In genomic region chr1:92481598-92482403, GRCh38 we compare ENCODE assay signal across 8 cellular contexts. TPM values are rescaled to one million over a fixed set of nuclear protein-coding genes. Genes with fewer than 3 reads are reported as not detected.
DNase-seq lines count a peak whose midpoint lies in the region; ATAC-seq and TF ChIP-seq lines count a peak whose summit lies in the region.

No MANE protein-coding gene starts in this region.

- peak overlapping the region; percentile 89 for H3K27ac Mint-ChIP-seq in activated T-helper 2 cell treated with anti-CD3 and anti-CD28 coated beads, Interferon-gamma antibody, Interleukin-2, Interleukin-4, amounts not matched to agents 10 μg/mL and 5 μg/mL and 100 μg/mL, durations not matched to agents 14 hours and 24 hours and 36 hours
- H3K27ac Mint-ChIP-seq in stimulated activated memory B cell treated with anti-CD40 and anti-IgM and Interleukin-4, amounts not matched to agents 10 μg/mL and 1 μg/mL and 100 μg/mL, for 72 hours = peak overlapping the region; percentile 92

- H3K36me3 ChIP-seq in SK-N-SH (replicated peaks in 1 of 2; ENCODE audit: control insufficient read depth in 1 of 2, insufficient read depth in 2 of 2, low read length in 1 of 2) (no peaks in the 10 kb centered on the region), iPS-18a (ENCODE audit: control insufficient read depth, low read depth, low read length) (no peaks in the 10 kb centered on the region)

- DNase-seq in SK-N-SH = peak; percentile 41
- peak; percentile 12 for DNase-seq in activated T-helper 2 cell treated with anti-CD3 and anti-CD28 coated beads, Interferon-gamma antibody, Interleukin-2, Interleukin-4, amounts not matched to agents 10 μg/mL and 5 μg/mL and 100 μg/mL, durations not matched to agents 14 hours and 24 hours and 36 hours (ENCODE audit: low spot score)
- no peak for DNase-seq in substantia nigra (lab: John Stamatoyannopoulos, UW)
- DNase-seq in nucleus accumbens (lab: John Stamatoyannopoulos, UW) = no peak
- DNase-seq in NAMALWA (ENCODE audit: low spot score) = no peak

- H3K79me2 ChIP-seq in SK-N-SH (ENCODE audit: insufficient read depth) = no peaks in the 10 kb centered on the region

- H3K4me3 Mint-ChIP-seq in activated T-helper 2 cell treated with anti-CD3 and anti-CD28 coated beads, Interferon-gamma antibody, Interleukin-2, Interleukin-4, amounts not matched to agents 10 μg/mL and 5 μg/mL and 100 μg/mL, durations not matched to agents 14 hours and 24 hours and 36 hours (ENCODE audit: low read depth) = peak overlapping the region; percentile 99
- H3K4me3 Mint-ChIP-seq in stimulated activated memory B cell treated with anti-CD40 and anti-IgM and Interleukin-4, amounts not matched to agents 10 μg/mL and 1 μg/mL and 100 μg/mL, for 72 hours = peak overlapping the region; percentile 89

- H3K9me2 ChIP-seq in SK-N-SH = no peaks in the 10 kb centered on the region

- TF ChIP-seq RAD21 in SK-N-SH (IDR thresholded peaks at IDR 0.05; ENCODE audit: low read length) = no peak

- H3K4me1 Mint-ChIP-seq in activated T-helper 2 cell treated with anti-CD3 and anti-CD28 coated beads, Interferon-gamma antibody, Interleukin-2, Interleukin-4, amounts not matched to agents 10 μg/mL and 5 μg/mL and 100 μg/mL, durations not matched to agents 14 hours and 24 hours and 36 hours (ENCODE audit: low read depth) = peaks cover 43% of the 10 kb centered on the region
- H3K4me1 Mint-ChIP-seq in stimulated activated memory B cell treated with anti-CD40 and anti-IgM and Interleukin-4, amounts not matched to agents 10 μg/mL and 1 μg/mL and 100 μg/mL, for 72 hours = peaks cover 50% of the 10 kb centered on the region

- H3K9me3 ChIP-seq in SK-N-SH (no peaks in the 10 kb centered on the region), iPS-18a (ENCODE audit: control insufficient read depth, low read depth, low read length) (no peaks in the 10 kb centered on the region)

- TF ChIP-seq EP300 in SK-N-SH (IDR thresholded peaks at IDR 0.05; ENCODE audit: borderline replicate concordance in 1 of 2, low read depth in 1 of 2, low read length in 1 of 2) = no peak

- H3K4me3 ChIP-seq in SK-N-SH (ENCODE audit: low read depth in 2 of 2, low read length in 1 of 2) = no peak overlapping the region
- peak overlapping the region; percentile 55 for H3K4me3 ChIP-seq in iPS-18a (ENCODE audit: low read length)

- intact Hi-C loops in activated T-helper 2 cell treated with anti-CD3 and anti-CD28 coated beads, Interferon-gamma antibody, Interleukin-2, Interleukin-4, amounts not matched to agents 10 μg/mL and 5 μg/mL and 100 μg/mL, durations not matched to agents 14 hours and 24 hours and 36 hours (cut with micrococcal nuclease) = loop anchor here (10.0 kb wide), 1 partner anchor 287 kb away; no protein-coding TSS in a partner anchor

- 9% methylated on average over 33 of the region's 37 CpGs for WGBS in SK-N-SH (ENCODE audit: low lambda C conversion rate)

- H3K9ac ChIP-seq in SK-N-SH = no peak overlapping the region
- no peak overlapping the region for H3K9ac ChIP-seq in iPS-18a (ENCODE audit: low read length)

- H2AFZ ChIP-seq in SK-N-SH (ENCODE audit: low read depth) = no peak overlapping the region

- no peak for TF ChIP-seq CTCF in SK-N-SH (IDR thresholded peaks at IDR 0.05)

- H3K27me3 ChIP-seq in SK-N-SH (ENCODE audit: insufficient read depth) (peaks cover 88% of the 10 kb centered on the region), iPS-18a (ENCODE audit: control insufficient read depth, insufficient read depth, low read length) (peaks cover 100% of the 10 kb centered on the region)

- H4K20me1 ChIP-seq in SK-N-SH (ENCODE audit: insufficient read depth) = peaks cover 6% of the 10 kb centered on the region; the same call in 1 of the 2 replicates

- peaks cover 79% of the 10 kb centered on the region for H3K36me3 Mint-ChIP-seq in activated T-helper 2 cell treated with anti-CD3 and anti-CD28 coated beads, Interferon-gamma antibody, Interleukin-2, Interleukin-4, amounts not matched to agents 10 μg/mL and 5 μg/mL and 100 μg/mL, durations not matched to agents 14 hours and 24 hours and 36 hours (ENCODE audit: low read depth)
- peaks cover 49% of the 10 kb centered on the region for H3K36me3 Mint-ChIP-seq in stimulated activated memory B cell treated with anti-CD40 and anti-IgM and Interleukin-4, amounts not matched to agents 10 μg/mL and 1 μg/mL and 100 μg/mL, for 72 hours

- POLR2A ChIA-PET in SK-N-SH (lab: Yijun Ruan, JAX) = no interaction called here

- peaks cover 0 to 14% of the 10 kb centered on the region in 2 experiments; a peak in 1 of 4 replicates for H3K4me1 ChIP-seq in SK-N-SH (ENCODE audit: control insufficient read depth in 1 of 2, insufficient read depth in 2 of 2, low read depth in 1 of 2, low read length in 1 of 2)
- peaks cover 18% of the 10 kb centered on the region for H3K4me1 ChIP-seq in iPS-18a (ENCODE audit: control insufficient read depth, low read depth, low read length)

- CTCF ChIA-PET in SK-N-SH (lab: Yijun Ruan, JAX) = interaction anchor here (0.8 to 1.9 kb wide), 2 partner anchors 8 to 301 kb away, joined by 3 to 6 read pairs; no protein-coding TSS in a partner anchor

- no peak overlapping the region for H3K27ac ChIP-seq in SK-N-SH (ENCODE audit: low read depth in 2 of 2, low read length in 1 of 2)
- no peak overlapping the region for H3K27ac ChIP-seq in iPS-18a (ENCODE audit: low read length)
- H3K27ac ChIP-seq in substantia nigra (ENCODE audit: low read depth, low read length, poor library complexity, severe bottlenecking) = no peak overlapping the region

- H3F3A ChIP-seq in SK-N-SH (replicated peaks; ENCODE audit: insufficient read depth) = no peaks in the 10 kb centered on the region

- ATAC-seq in SK-N-SH treated with all-trans-retinoic acid at 6 μM for 48 hours = no peak; the same call in 1 of the 3 replicates
- no peak for ATAC-seq in stimulated activated memory B cell treated with anti-CD40 and anti-IgM and Interleukin-4, amounts not matched to agents 10 μg/mL and 1 μg/mL and 100 μg/mL, for 72 hours

- peak overlapping the region; percentile 73 for H3K4me2 ChIP-seq in SK-N-SH

- H3K27me3 Mint-ChIP-seq in activated T-helper 2 cell treated with anti-CD3 and anti-CD28 coated beads, Interferon-gamma antibody, Interleukin-2, Interleukin-4, amounts not matched to agents 10 μg/mL and 5 μg/mL and 100 μg/mL, durations not matched to agents 14 hours and 24 hours and 36 hours (ENCODE audit: low read depth) = no peaks in the 10 kb centered on the region
- H3K27me3 Mint-ChIP-seq in stimulated activated memory B cell treated with anti-CD40 and anti-IgM and Interleukin-4, amounts not matched to agents 10 μg/mL and 1 μg/mL and 100 μg/mL, for 72 hours = peaks cover 46% of the 10 kb centered on the region

- no peaks in the 10 kb centered on the region for H3K9me3 Mint-ChIP-seq in activated T-helper 2 cell treated with anti-CD3 and anti-CD28 coated beads, Interferon-gamma antibody, Interleukin-2, Interleukin-4, amounts not matched to agents 10 μg/mL and 5 μg/mL and 100 μg/mL, durations not matched to agents 14 hours and 24 hours and 36 hours
- H3K9me3 Mint-ChIP-seq in stimulated activated memory B cell treated with anti-CD40 and anti-IgM and Interleukin-4, amounts not matched to agents 10 μg/mL and 1 μg/mL and 100 μg/mL, for 72 hours = peaks cover 2% of the 10 kb centered on the region

TF ChIP-seq in SK-N-SH, 30 proteins besides CTCF, POLR2A, EP300 and RAD21 (continues in another document):
- TF ChIP-seq FOXJ3 (CRISPR knock-in tag; IDR thresholded peaks at IDR 0.05) = no peak
- no peak for TF ChIP-seq TCF12 (IDR thresholded peaks at IDR 0.05)
- no peak for TF ChIP-seq ZBTB33 (IDR thresholded peaks at IDR 0.05; ENCODE audit: borderline replicate concordance, low read depth)

TF ChIP-seq in SK-N-SH treated with all-trans-retinoic acid at 6 μM for 48 hours, 23 proteins besides CTCF, POLR2A, EP300 and RAD21:
- TF ChIP-seq ZFP3 (CRISPR knock-in tag; IDR thresholded peaks at IDR 0.05) = no peak
- no peak for TF ChIP-seq ZFP30 (CRISPR knock-in tag; IDR thresholded peaks at IDR 0.05)
- TF ChIP-seq ESRRG (CRISPR knock-in tag; IDR thresholded peaks at IDR 0.05) = no peak
- no peak for TF ChIP-seq ISL1 (CRISPR knock-in tag; IDR thresholded peaks at IDR 0.05)

RNA-seq across cellular contexts. Expression of gene GFI1, which starts 4.9 kb away (rescaled TPM):
- 0.18 and 0.19 TPM in 2 replicates for polyA plus RNA-seq in SK-N-SH (2012; rRNA removed)
- 0.08 and 0.12 TPM in 2 replicates for polyA plus RNA-seq in SK-N-SH (2012; cell fraction: cytosol; rRNA removed)
- 0.62 and 0.69 TPM in 2 replicates for polyA plus RNA-seq in SK-N-SH (2012; cell fraction: nucleus; rRNA removed)
- total RNA-seq in activated T-helper 2 cell treated with anti-CD3 and anti-CD28 coated beads, Interferon-gamma antibody, Interleukin-2, Interleukin-4, amounts not matched to agents 10 μg/mL and 5 μg/mL and 100 μg/mL, durations not matched to agents 14 hours and 24 hours and 36 hours = 93.8 and 99.4 TPM in 2 replicates

Comparison
In these comparisons a context has a peak if more than half of its experiments do, and no peak if none do; other contexts are left out.
1. DNase-seq: peak in SK-N-SH (single experiment) and activated T-helper 2 cell treated with anti-CD3 and anti-CD28 coated beads, Interferon-gamma antibody, Interleukin-2, Interleukin-4, amounts not matched to agents 10 μg/mL and 5 μg/mL and 100 μg/mL, durations not matched to agents 14 hours and 24 hours and 36 hours (single experiment); none in substantia nigra (0 of 49), nucleus accumbens (0 of 56) and NAMALWA (single experiment).